ENCODE assay signal across 8 cellular contexts in the genomic region with DNA sequence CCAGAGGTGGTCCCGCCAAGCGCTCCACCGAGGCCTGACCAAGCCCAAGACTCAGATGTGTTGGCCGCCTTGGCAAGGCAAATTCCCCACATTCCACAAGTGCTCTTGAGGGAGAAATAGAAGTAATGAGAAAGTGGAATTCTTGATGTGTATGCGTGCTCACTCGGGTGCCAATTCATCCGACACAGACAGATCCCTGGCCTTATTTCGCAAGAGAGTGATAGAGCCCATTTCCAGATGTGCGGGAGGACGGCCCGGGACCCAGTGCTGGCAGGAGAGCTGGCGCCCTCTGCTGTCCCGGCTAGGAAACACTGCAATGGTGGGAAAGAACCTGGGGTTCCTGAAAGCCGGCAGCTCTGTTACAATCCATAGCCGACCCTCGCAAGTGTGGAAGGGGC.
DNase-seq lines count a peak whose midpoint lies in the region; ATAC-seq and TF ChIP-seq lines count a peak whose summit lies in the region.

No MANE protein-coding gene starts in this region.

- peaks cover 4% of the 10 kb centered on the region for H3K36me3 Mint-ChIP-seq in activated naive CD8-positive, alpha-beta T cell treated with anti-CD3 and anti-CD28 coated beads, Interleukin-2, amount 50 U/mL, for 24 hours (ENCODE audit: low read depth)

- H3K4me1 ChIP-seq in left ventricle myocardium inferior (peaks cover 95% of the 10 kb centered on the region), rectal smooth muscle tissue (ENCODE audit: control insufficient read depth, insufficient read depth, low read length) (peaks cover 28% of the 10 kb centered on the region), vagina (peaks cover 59% of the 10 kb centered on the region)

- H3F3A ChIP-seq in SU-DHL-6 (ENCODE audit: insufficient read depth): no peaks in the 10 kb centered on the region

- TF ChIP-seq CTCF in GM10266 (IDR thresholded peaks at IDR 0.05; ENCODE audit: control insufficient read depth, insufficient read depth, low read depth, missing control alignments) (peak; percentile 89), SU-DHL-6 (IDR thresholded peaks at IDR 0.05; ENCODE audit: insufficient read depth, low read length, poor library complexity, severe bottlenecking) (peak; percentile 54), left ventricle myocardium inferior (IDR thresholded peaks at IDR 0.05; ENCODE audit: borderline replicate concordance) (peak; percentile 95), vagina (IDR thresholded peaks at IDR 0.05) (peak; percentile 70 to 91 (median 90))

- H3K4me1 Mint-ChIP-seq in activated naive CD8-positive, alpha-beta T cell treated with anti-CD3 and anti-CD28 coated beads, Interleukin-2, amount 50 U/mL, for 24 hours: peaks cover 21% of the 10 kb centered on the region

- no peak overlapping the region for H3K27ac Mint-ChIP-seq in activated naive CD8-positive, alpha-beta T cell treated with anti-CD3 and anti-CD28 coated beads, Interleukin-2, amount 50 U/mL, for 24 hours

- no peak overlapping the region for H3K27ac ChIP-seq in SU-DHL-6 (ENCODE audit: low read depth, low read length)
- H3K27ac ChIP-seq in left ventricle myocardium inferior (replicated peaks): peak overlapping the region; percentile 95
- H3K27ac ChIP-seq in rectal smooth muscle tissue (ENCODE audit: low read depth, low read length): peak overlapping the region; percentile 80
- peak overlapping the region; percentile 79 for H3K27ac ChIP-seq in vagina

- H3K9me3 Mint-ChIP-seq in activated naive CD8-positive, alpha-beta T cell treated with anti-CD3 and anti-CD28 coated beads, Interleukin-2, amount 50 U/mL, for 24 hours: no peaks in the 10 kb centered on the region

- DNase-seq in GM10266 (ENCODE audit: extremely low spot score): peak; percentile 71
- DNase-seq in LoVo (ENCODE audit: low spot score): peak; percentile 74
- DNase-seq in activated naive CD8-positive, alpha-beta T cell treated with anti-CD3 and anti-CD28 coated beads, Interleukin-2, amount 50 U/mL, for 24 hours: peak; percentile 79
- DNase-seq in left ventricle myocardium inferior: peak; percentile 91
- DNase-seq in vagina (ENCODE audit: extremely low spot score in 2 of 2): peak in 1 of 2 donors; percentile 92

- no peaks in the 10 kb centered on the region for H3K27me3 ChIP-seq in SU-DHL-6 (ENCODE audit: low read length)
- no peaks in the 10 kb centered on the region for H3K27me3 ChIP-seq in left ventricle myocardium inferior (ENCODE audit: low read depth)
- no peaks in the 10 kb centered on the region for H3K27me3 ChIP-seq in rectal smooth muscle tissue (ENCODE audit: control insufficient read depth, insufficient read depth, low read length)
- no peaks in the 10 kb centered on the region for H3K27me3 ChIP-seq in vagina

- H3K9ac ChIP-seq in SU-DHL-6 (ENCODE audit: low read length) (no peak overlapping the region), rectal smooth muscle tissue (ENCODE audit: low read length) (no peak overlapping the region)

- H3K9me2 ChIP-seq in SU-DHL-6 (replicated peaks; ENCODE audit: insufficient read depth, low read length): no peaks in the 10 kb centered on the region

- H2AFZ ChIP-seq in SU-DHL-6 (ENCODE audit: low read depth, low read length, severe bottlenecking): no peak overlapping the region

- no peaks in the 10 kb centered on the region for H3K27me3 Mint-ChIP-seq in activated naive CD8-positive, alpha-beta T cell treated with anti-CD3 and anti-CD28 coated beads, Interleukin-2, amount 50 U/mL, for 24 hours

- H3K9me3 ChIP-seq in SU-DHL-6 (ENCODE audit: insufficient read depth, low read length) (no peaks in the 10 kb centered on the region), left ventricle myocardium inferior (replicated peaks) (no peaks in the 10 kb centered on the region), vagina (no peaks in the 10 kb centered on the region)

- H3K79me2 ChIP-seq in SU-DHL-6 (ENCODE audit: insufficient read depth, low read length): no peaks in the 10 kb centered on the region

- H3K4me2 ChIP-seq in SU-DHL-6 (ENCODE audit: low read depth, low read length, poor library complexity, severe bottlenecking): no peak overlapping the region

- peak; percentile 71 for ATAC-seq in activated naive CD8-positive, alpha-beta T cell treated with anti-CD3 and anti-CD28 coated beads, Interleukin-2, amount 50 U/mL, for 24 hours
- ATAC-seq in HG03378 (IDR thresholded peaks at IDR 0.05; ENCODE audit: unreplicated experiment): no peak

- intact Hi-C loops in left ventricle myocardium inferior (cut with micrococcal nuclease): no loop called here
- intact Hi-C loops in vagina (cut with DNase I): loop anchor here (10.0 kb wide), 1 partner anchor 372 kb away; no protein-coding TSS in a partner anchor

- H3K36me3 ChIP-seq in SU-DHL-6 (ENCODE audit: low read length) (no peaks in the 10 kb centered on the region), left ventricle myocardium inferior (no peaks in the 10 kb centered on the region), rectal smooth muscle tissue (ENCODE audit: control insufficient read depth, insufficient read depth, low read length) (no peaks in the 10 kb centered on the region), vagina (no peaks in the 10 kb centered on the region)

- no peak for TF ChIP-seq POLR2A in vagina (IDR thresholded peaks at IDR 0.05)

- H4K20me1 ChIP-seq in SU-DHL-6 (ENCODE audit: low read depth, low read length): no peaks in the 10 kb centered on the region

- H3K4me3 Mint-ChIP-seq in activated naive CD8-positive, alpha-beta T cell treated with anti-CD3 and anti-CD28 coated beads, Interleukin-2, amount 50 U/mL, for 24 hours: no peak overlapping the region

- H3K4me3 ChIP-seq in SU-DHL-6 (ENCODE audit: insufficient read depth, low read length, poor library complexity, severe bottlenecking): no peak overlapping the region
- H3K4me3 ChIP-seq in left ventricle myocardium inferior: peak overlapping the region; percentile 50
- H3K4me3 ChIP-seq in rectal smooth muscle tissue (ENCODE audit: low read length): peak overlapping the region; percentile 5
- peak overlapping the region in 1 of 2 donors; percentile 5 for H3K4me3 ChIP-seq in vagina
